Comparison of ENCODE assay signal across 16 cellular contexts in the genomic region with DNA sequence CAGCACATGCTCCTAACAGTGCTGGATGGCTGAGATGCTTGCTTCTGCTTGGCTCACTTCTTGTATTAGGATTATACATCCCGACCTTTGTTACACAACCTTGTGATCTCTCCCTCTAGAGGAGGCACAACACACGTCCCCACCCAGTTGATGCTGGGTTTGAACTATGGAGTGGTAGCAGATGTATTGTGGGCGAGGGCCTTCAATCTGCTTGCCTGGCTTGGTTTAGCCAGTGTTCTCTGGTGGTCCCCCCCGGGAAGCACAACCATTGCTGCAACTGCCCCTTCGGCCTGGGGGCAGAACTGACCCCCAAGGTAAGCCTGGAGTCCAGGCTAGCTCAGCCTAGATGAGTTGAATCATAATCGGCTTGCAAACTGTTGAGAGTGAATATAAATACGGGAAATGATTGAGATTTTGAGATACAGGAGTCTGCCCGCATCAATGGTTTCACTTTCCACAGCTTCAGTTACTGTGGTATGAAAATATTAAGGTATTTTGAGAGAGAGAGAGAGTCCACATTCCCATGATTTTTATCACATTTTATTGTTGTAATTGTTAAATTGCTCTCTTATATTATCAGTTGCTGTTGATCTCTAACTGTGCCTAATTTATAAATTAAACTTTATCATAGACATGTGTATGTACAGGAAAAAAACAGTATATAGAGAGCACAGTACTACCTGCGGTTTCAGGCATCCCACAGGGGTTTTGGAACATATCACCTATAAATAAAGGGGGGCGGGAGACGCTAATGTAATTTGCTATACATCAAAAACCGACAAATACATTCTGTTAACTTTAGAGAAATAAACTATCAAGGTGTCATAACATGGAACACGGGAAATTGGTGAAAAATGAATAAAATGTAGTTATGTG.
A peak's percentile ranks its signal among the peaks of the same experiment; 100 is the strongest.
DNase-seq lines count a peak whose midpoint lies in the region; ATAC-seq and TF ChIP-seq lines count a peak whose summit lies in the region.
"Had no signal": no experiment of that assay in that cellular context is flagged by ENCODE, and none has a peak within 500 bp of the region (broad histone marks: within the 10 kb centered on the region; RNA-seq: fewer than 3 reads in every experiment).

No MANE protein-coding gene starts in this region.

- H3F3A ChIP-seq in SK-N-SH (replicated peaks; ENCODE audit: insufficient read depth): no peaks in the 10 kb centered on the region
- H3F3A ChIP-seq in MM.1S (ENCODE audit: insufficient read depth, low read length): no peaks in the 10 kb centered on the region

- TF ChIP-seq RAD21 in SK-N-SH (IDR thresholded peaks at IDR 0.05; ENCODE audit: low read length): no peak

- ATAC-seq in SK-N-SH treated with all-trans-retinoic acid at 6 μM for 48 hours (no peak), lung (ENCODE audit: insufficient read depth, low FRiP score) (no peak)
- ATAC-seq: A549, HepG2 had no signal

- H3K36me3 ChIP-seq in SK-N-SH (replicated peaks in 1 of 2; ENCODE audit: control insufficient read depth in 1 of 2, insufficient read depth in 2 of 2, low read length in 1 of 2) (no peaks in the 10 kb centered on the region), MM.1S (replicated peaks; ENCODE audit: insufficient read depth, low read length) (no peaks in the 10 kb centered on the region), lung (ENCODE audit: control insufficient read depth in 2 of 2, insufficient read depth in 2 of 2, low read length in 2 of 2) (no peaks in the 10 kb centered on the region)

- no peaks in the 10 kb centered on the region for H3K27me3 ChIP-seq in SK-N-SH (ENCODE audit: insufficient read depth)
- H3K27me3 ChIP-seq in MM.1S (replicated peaks; ENCODE audit: insufficient read depth, low read length): no peaks in the 10 kb centered on the region
- H3K27me3 ChIP-seq in lung (ENCODE audit: control insufficient read depth, insufficient read depth): no peaks in the 10 kb centered on the region

- H3K9me3 ChIP-seq in SK-N-SH (no peaks in the 10 kb centered on the region; the same call in 1 of the 2 replicates), MM.1S (replicated peaks; ENCODE audit: insufficient read depth, low read length) (no peaks in the 10 kb centered on the region), lung (ENCODE audit: control insufficient read depth in 2 of 2, insufficient read depth in 1 of 2, low read length in 1 of 2) (peaks cover 0 to 3% of the 10 kb centered on the region in 2 donors)
- H3K9me3 ChIP-seq: A549 had no signal

- H3K4me3 ChIP-seq in SK-N-SH (ENCODE audit: low read depth in 2 of 2, low read length in 1 of 2) (no peak overlapping the region), MM.1S (ENCODE audit: low read length) (no peak overlapping the region), lung (no peak overlapping the region)
- H3K4me3 ChIP-seq: A549 had no signal

- no peak for DNase-seq in SK-N-SH
- no peak for DNase-seq in MM.1S
- DNase-seq in lung (ENCODE audit: low spot score): peak; percentile 19
- DNase-seq in nucleus accumbens (lab: John Stamatoyannopoulos, UW): no peak
- DNase-seq in activated T-cell treated with anti-CD3 and anti-CD28 coated beads for 4 hours: no peak
- no peak for DNase-seq in stimulated activated CD4-positive, alpha-beta T cell treated with anti-CD3 and anti-CD28 coated beads, Interleukin-15, amount 100 ng/mL, for 24 hours
- DNase-seq: AML-193; Caco-2; CD4-positive, alpha-beta T cell; GDM1; H9 had no signal

- H3K27ac ChIP-seq in SK-N-SH (ENCODE audit: low read depth in 2 of 2, low read length in 1 of 2) (no peak overlapping the region), MM.1S (ENCODE audit: low read length) (no peak overlapping the region), lung (ENCODE audit: low read depth in 1 of 2, low read length in 1 of 2) (no peak overlapping the region)
- H3K27ac ChIP-seq: 22Rv1, A549, C4-2B had no signal

- H3K4me2 ChIP-seq in SK-N-SH (no peak overlapping the region), MM.1S (ENCODE audit: low read depth, low read length) (0 out of 2 replicates have a peak overlapping the region, but pooled peaks have one; percentile 20)
- H3K4me2 ChIP-seq: A549 had no signal

- H2AFZ ChIP-seq in SK-N-SH (ENCODE audit: low read depth) (no peak overlapping the region), MM.1S (ENCODE audit: low read length) (no peak overlapping the region)

- no peaks in the 10 kb centered on the region for H4K20me1 ChIP-seq in SK-N-SH (ENCODE audit: insufficient read depth)
- no peaks in the 10 kb centered on the region for H4K20me1 ChIP-seq in MM.1S (ENCODE audit: insufficient read depth, low read length)

- POLR2A ChIA-PET in SK-N-SH (lab: Yijun Ruan, JAX): no interaction called here

- CTCF ChIA-PET in SK-N-SH (lab: Yijun Ruan, JAX): interaction anchor here (0.7 kb wide), 1 partner anchor 26 kb away, joined by 3 read pairs; no protein-coding TSS in a partner anchor

- H3K4me1 ChIP-seq in SK-N-SH (ENCODE audit: control insufficient read depth in 1 of 2, insufficient read depth in 2 of 2, low read depth in 1 of 2, low read length in 1 of 2): peaks cover 0 to 5% of the 10 kb centered on the region in 2 experiments; a peak in 2 of 4 replicates
- no peaks in the 10 kb centered on the region for H3K4me1 ChIP-seq in MM.1S (ENCODE audit: low read length)
- no peaks in the 10 kb centered on the region for H3K4me1 ChIP-seq in lung (ENCODE audit: control insufficient read depth in 2 of 2, insufficient read depth in 2 of 2, low read length in 2 of 2)
- H3K4me1 ChIP-seq: A549, Caco-2 had no signal

- 17% methylated on average over 12 of the region's 13 CpGs for WGBS in SK-N-SH (ENCODE audit: low lambda C conversion rate)
- 75 to 83% methylated on average over 13 of the region's 13 CpGs for WGBS in lung, 2 donors

- TF ChIP-seq EP300 in SK-N-SH (IDR thresholded peaks at IDR 0.05; ENCODE audit: borderline replicate concordance in 1 of 2, low read depth in 1 of 2, low read length in 1 of 2): no peak

- no peak for TF ChIP-seq CTCF in SK-N-SH (IDR thresholded peaks at IDR 0.05)
- TF ChIP-seq CTCF in MM.1S (IDR thresholded peaks at IDR 0.05; ENCODE audit: low read length): no peak
- no peak for TF ChIP-seq CTCF in lung (IDR thresholded peaks at IDR 0.05; ENCODE audit: control extremely low read depth, extremely low read depth)

- H3K79me2 ChIP-seq in SK-N-SH (ENCODE audit: insufficient read depth) (no peaks in the 10 kb centered on the region), MM.1S (ENCODE audit: low read length) (no peaks in the 10 kb centered on the region)

- H3K9me2 ChIP-seq in SK-N-SH (no peaks in the 10 kb centered on the region), MM.1S (replicated peaks; ENCODE audit: insufficient read depth, low read length) (no peaks in the 10 kb centered on the region)

- H3K9ac ChIP-seq in SK-N-SH: no peak overlapping the region
- no peak overlapping the region for H3K9ac ChIP-seq in MM.1S (ENCODE audit: low read length)

TF ChIP-seq in SK-N-SH, 30 proteins besides CTCF, POLR2A, EP300 and RAD21 (continues in another document):
- TF ChIP-seq TCF12 (IDR thresholded peaks at IDR 0.05) (no peak), ELF1 (IDR thresholded peaks at IDR 0.05) (no peak), TAF1 (IDR thresholded peaks at IDR 0.05; ENCODE audit: borderline replicate concordance, low read depth, low read length) (no peak), RCOR1 (IDR thresholded peaks at IDR 0.05; ENCODE audit: low read length) (0 out of 2 replicates have a peak, but pooled peaks have one; percentile 17), RFX5 (IDR thresholded peaks at IDR 0.05; ENCODE audit: low read length) (no peak), SMC3 (IDR thresholded peaks at IDR 0.05; ENCODE audit: low read depth, low read length) (no peak)

TF ChIP-seq in SK-N-SH treated with all-trans-retinoic acid at 6 μM for 48 hours, 23 proteins besides CTCF, POLR2A, EP300 and RAD21:
- TF ChIP-seq TOX (CRISPR knock-in tag; IDR thresholded peaks at IDR 0.05; ENCODE audit: borderline replicate concordance): no peak
- no peak for TF ChIP-seq GLIS3 (CRISPR knock-in tag; IDR thresholded peaks at IDR 0.05)
- TF ChIP-seq ZFP30 (CRISPR knock-in tag; IDR thresholded peaks at IDR 0.05): no peak
- no peak for TF ChIP-seq ISL1 (CRISPR knock-in tag; IDR thresholded peaks at IDR 0.05)
- no peak for TF ChIP-seq RARB (CRISPR knock-in tag; IDR thresholded peaks at IDR 0.05)
- no peak for TF ChIP-seq PPARA (CRISPR knock-in tag; IDR thresholded peaks at IDR 0.05; ENCODE audit: borderline replicate concordance)
- no peak for TF ChIP-seq CSDC2 (CRISPR knock-in tag; IDR thresholded peaks at IDR 0.05)
TF ChIP-seq in SK-N-SH treated with all-trans-retinoic acid at 6 μM for 48 hours: peak in this region for 0.
